Comparison of ENCODE assay signal across 1 cellular context in the genomic region with DNA sequence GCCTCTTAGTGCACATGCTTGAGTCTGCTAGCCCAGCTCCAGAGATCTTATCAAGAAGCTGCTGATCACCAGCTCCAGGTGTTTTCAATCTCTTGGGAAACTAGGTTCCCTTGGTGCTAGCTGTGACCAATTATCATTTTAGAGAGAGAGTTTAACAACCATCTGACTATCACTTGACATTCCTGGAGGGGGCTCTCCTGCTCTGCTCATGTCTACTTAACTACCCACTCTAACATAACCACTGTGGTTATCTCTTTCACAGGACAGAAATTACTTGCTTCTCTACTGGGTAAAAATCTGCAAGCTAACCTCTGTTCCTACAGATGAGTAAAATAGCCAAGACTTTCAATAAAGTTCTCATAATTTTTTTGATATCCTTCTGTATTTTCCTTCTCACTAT.
TF ChIP-seq lines count a peak whose summit lies in the region.

No MANE protein-coding gene starts in this region.

TF ChIP-seq in HCT116, 20 proteins besides CTCF, POLR2A, EP300 and RAD21 (continued from another document):
- TF ChIP-seq REST (IDR thresholded peaks at IDR 0.05; ENCODE audit: low read depth) (no peak), EZH2phosphoT487 (IDR thresholded peaks at IDR 0.05; ENCODE audit: borderline replicate concordance) (no peak), SIN3A (IDR thresholded peaks at IDR 0.05; ENCODE audit: low read depth) (no peak), POLR2AphosphoS5 (IDR thresholded peaks at IDR 0.05; ENCODE audit: low read depth, low read length) (no peak), JUND (IDR thresholded peaks at IDR 0.05) (no peak)
- TF ChIP-seq, protein P1, sequence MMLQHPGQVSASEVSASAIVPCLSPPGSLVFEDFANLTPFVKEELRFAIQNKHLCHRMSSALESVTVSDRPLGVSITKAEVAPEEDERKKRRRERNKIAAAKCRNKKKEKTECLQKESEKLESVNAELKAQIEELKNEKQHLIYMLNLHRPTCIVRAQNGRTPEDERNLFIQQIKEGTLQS (IDR thresholded peaks at IDR 0.05), result no peak
